Comparison of ENCODE assay signal across 8 cellular contexts in genomic region chr2:96532641-96533291, GRCh38. TPM values are rescaled to one million over a fixed set of nuclear protein-coding genes. Genes with fewer than 3 reads are reported as not detected.
DNase-seq lines count a peak whose midpoint lies in the region; ATAC-seq, FAIRE-seq and TF ChIP-seq lines count a peak whose summit lies in the region.

No MANE protein-coding gene starts in this region.

- no peaks in the 10 kb centered on the region for H3K79me2 ChIP-seq in fibroblast of lung (ENCODE audit: control insufficient read depth, insufficient read depth, low read length)
- H3K79me2 ChIP-seq in Karpas-422 (ENCODE audit: low read length) = no peaks in the 10 kb centered on the region

- intact Hi-C loops in gastrocnemius medialis (cut with DNase I; ENCODE audit: low total_unique reads) = loop anchor here (2.0 to 10.0 kb wide), 6 partner anchors 65 to 1632 kb away; partner anchors contain the start of genes CIAO1, KANSL3 and STARD7

- H2AFZ ChIP-seq in fibroblast of lung (ENCODE audit: low read length) (no peak overlapping the region), Karpas-422 (ENCODE audit: low read length) (no peak overlapping the region)

- H3K27me3 ChIP-seq in fibroblast of lung (ENCODE audit: control insufficient read depth, insufficient read depth, low read length) (no peaks in the 10 kb centered on the region), gastrocnemius medialis (no peaks in the 10 kb centered on the region), Karpas-422 (ENCODE audit: low read length) (no peaks in the 10 kb centered on the region)

- in situ Hi-C loops in gastrocnemius medialis (cut with MboI; ENCODE audit: low sequenced_read_pairs in 4 of 4) = loop anchor here in 2 of 4 donors (10.0 to 25.0 kb wide), 2 partner anchors 102 to 1130 kb away; partner anchors contain the start of genes ACTR1B (in 1 of the 2), C2orf92 (in 1 of the 2) and KANSL3 (in 1 of the 2)

- H3K27ac ChIP-seq in VCaP = peak overlapping the region; percentile 95
- H3K27ac ChIP-seq in fibroblast of lung (ENCODE audit: insufficient read depth, low read length) = peak overlapping the region; percentile 50
- H3K27ac ChIP-seq in gastrocnemius medialis = peak overlapping the region; percentile 94 to 99 (median 97)
- H3K27ac ChIP-seq in Karpas-422 (ENCODE audit: low read length) = no peak overlapping the region

- no peak for DNase-seq in GM12891 (ENCODE audit: insufficient read length, low spot score)
- no peak for DNase-seq in fibroblast of lung (ENCODE audit: low read depth in 2 of 2)
- DNase-seq in gastrocnemius medialis = no peak
- no peak for DNase-seq in foreskin melanocyte
- DNase-seq in Karpas-422 = no peak

- TF ChIP-seq CTCF in VCaP (conservative IDR thresholded peaks at IDR 0.05) (no peak), fibroblast of lung (conservative IDR thresholded peaks at IDR 0.05 in 1 of 2, IDR thresholded peaks at IDR 0.05 in 1 of 2; ENCODE audit: low read depth in 1 of 2, low read length in 2 of 2) (no peak), gastrocnemius medialis (IDR thresholded peaks at IDR 0.05 in 4 of 5, conservative IDR thresholded peaks at IDR 0.05 in 1 of 5) (no peak)

- H3K4me2 ChIP-seq in fibroblast of lung (ENCODE audit: extremely low read depth, insufficient read depth, low read length) (no peak overlapping the region), Karpas-422 (ENCODE audit: low read depth, low read length, poor library complexity, severe bottlenecking) (no peak overlapping the region)

- H4K20me1 ChIP-seq in fibroblast of lung (ENCODE audit: control insufficient read depth, extremely low read depth, insufficient read depth, low read length) = no peaks in the 10 kb centered on the region
- peaks cover 9% of the 10 kb centered on the region; the same call in 1 of the 2 replicates for H4K20me1 ChIP-seq in Karpas-422 (ENCODE audit: insufficient read depth, low read depth, low read length)

- TF ChIP-seq POLR2A in GM12891 (IDR thresholded peaks at IDR 0.05; ENCODE audit: low read depth, low read length) = no peak
- no peak for TF ChIP-seq POLR2A in gastrocnemius medialis (IDR thresholded peaks at IDR 0.05)

- H3K9me3 ChIP-seq in fibroblast of lung (ENCODE audit: control insufficient read depth, insufficient read depth, low read depth, low read length) = no peaks in the 10 kb centered on the region
- no peaks in the 10 kb centered on the region for H3K9me3 ChIP-seq in gastrocnemius medialis
- H3K9me3 ChIP-seq in Karpas-422 (ENCODE audit: low read length) = no peaks in the 10 kb centered on the region

- H3K4me1 ChIP-seq in fibroblast of lung (ENCODE audit: control insufficient read depth, extremely low read depth, insufficient read depth, low read length) = peaks cover 33% of the 10 kb centered on the region
- H3K4me1 ChIP-seq in gastrocnemius medialis = peaks cover 65 to 66% of the 10 kb centered on the region in 2 donors
- peaks cover 26% of the 10 kb centered on the region for H3K4me1 ChIP-seq in Karpas-422 (ENCODE audit: low read length)

- ATAC-seq in gastrocnemius medialis (no peak), HG02759 (IDR thresholded peaks at IDR 0.05; ENCODE audit: unreplicated experiment) (no peak)
- ATAC-seq in activated CD4-positive, CD25-positive, alpha-beta regulatory T cell treated with anti-CD3 and anti-CD28 coated beads, Interleukin-2, amount 50 U/mL, for 24 hours = no peak

- H3K4me3 ChIP-seq in fibroblast of lung (replicated peaks in 1 of 4; ENCODE audit: control extremely low read depth in 1 of 4, insufficient read depth in 1 of 4, low read depth in 3 of 4, low read length in 4 of 4) (no peak overlapping the region), gastrocnemius medialis (peak overlapping the region in 1 of 4 donors; percentile 20), Karpas-422 (ENCODE audit: low read length) (no peak overlapping the region)

- peak; percentile 28 for FAIRE-seq in GM12891 (lab: Jason Lieb, UNC)

- no peaks in the 10 kb centered on the region for H3K36me3 ChIP-seq in fibroblast of lung (ENCODE audit: control insufficient read depth, insufficient read depth, low read length)
- H3K36me3 ChIP-seq in gastrocnemius medialis = no peaks in the 10 kb centered on the region
- no peaks in the 10 kb centered on the region for H3K36me3 ChIP-seq in Karpas-422 (ENCODE audit: insufficient read depth, low read length)

- no peaks in the 10 kb centered on the region for H3K9me2 ChIP-seq in Karpas-422 (replicated peaks; ENCODE audit: insufficient read depth, low read length)

- H3K9ac ChIP-seq in fibroblast of lung (ENCODE audit: insufficient read depth, low read length) = no peak overlapping the region
- H3K9ac ChIP-seq in Karpas-422 (ENCODE audit: low read length) = no peak overlapping the region

TF ChIP-seq in GM12891, 5 proteins besides CTCF, POLR2A, EP300 and RAD21:
- TF ChIP-seq PAX5 (IDR thresholded peaks at IDR 0.05; ENCODE audit: insufficient read depth, low read length, severe bottlenecking) = no peak
- no peak for TF ChIP-seq TAF1 (IDR thresholded peaks at IDR 0.05; ENCODE audit: low read depth, low read length)
- no peak for TF ChIP-seq POLR2AphosphoS5 (IDR thresholded peaks at IDR 0.05; ENCODE audit: low read depth, low read length)
- no peak for TF ChIP-seq POU2F2 (IDR thresholded peaks at IDR 0.05; ENCODE audit: low read depth, low read length)
- TF ChIP-seq SPI1 (IDR thresholded peaks at IDR 0.05; ENCODE audit: low read depth, low read length) = no peak

RNA-seq across cellular contexts. Expression of gene ARID5A, which starts 3.8 kb away (rescaled TPM):
- 54.4 TPM for polyA plus RNA-seq in GM12891 (2012; ENCODE audit: low read depth, missing spikeins)
- total RNA-seq in fibroblast of lung (7.2 and 9.7 TPM in 2 replicates), gastrocnemius medialis (100 to 1,000 TPM in 1 of 4 donors, 10 to 100 TPM in 1, 1 to 10 TPM in 2; 6.7 to 126 (median 30.5) TPM)
- 4.1 and 5.2 TPM in 2 replicates for polyA plus RNA-seq in fibroblast of lung
- polyA plus RNA-seq in fibroblast of lung (2012) = 12.1 TPM in 2 replicates
- 5.3 and 9.2 TPM in 2 replicates for polyA minus RNA-seq in fibroblast of lung (ENCODE audit: low replicate concordance)
- 1.8 and 2.4 TPM in 2 replicates for total RNA-seq in Karpas-422 (2014; rRNA removed; shearing (Covaris generic); ENCODE audit: low replicate concordance)

RNA-seq across cellular contexts. Expression of gene NEURL3, which starts 27.6 kb away (rescaled TPM):
- 0.60 TPM for polyA plus RNA-seq in GM12891 (2012; ENCODE audit: low read depth, missing spikeins)
- total RNA-seq in fibroblast of lung (not detected in 2 replicates), gastrocnemius medialis (not detected)
- not detected in 2 replicates for polyA plus RNA-seq in fibroblast of lung
- polyA plus RNA-seq in fibroblast of lung (2012) = not detected in 2 replicates
- not detected in 2 replicates for polyA minus RNA-seq in fibroblast of lung (ENCODE audit: low replicate concordance)
- total RNA-seq in Karpas-422 (2014; rRNA removed; shearing (Covaris generic); ENCODE audit: low replicate concordance) = not detected in 2 replicates
